ENCODE assay signal across 17 cellular contexts in genomic region chr11:69006816-69007215, GRCh38. TPM values are rescaled to one million over a fixed set of nuclear protein-coding genes. Genes with fewer than 3 reads are reported as not detected.
"Had no signal": no experiment of that assay in that cellular context is flagged by ENCODE, and none has a peak within 500 bp of the region (broad histone marks: within the 10 kb centered on the region; RNA-seq: fewer than 3 reads in every experiment).

No MANE protein-coding gene starts in this region.

- H3K4me3 ChIP-seq: left lung had no signal

- H3K36me3 ChIP-seq: left lung had no signal

- H3K27ac ChIP-seq: left lung had no signal

- H3K9me3 ChIP-seq: left lung had no signal

- H3K4me3 Mint-ChIP-seq: activated T-cell treated with anti-CD3 and anti-CD28 coated beads, Interleukin-2, amount 50 U/mL, for 72 hours; effector memory CD8-positive, alpha-beta T cell; memory B cell had no signal

- H3K27ac Mint-ChIP-seq: activated T-cell treated with anti-CD3 and anti-CD28 coated beads, Interleukin-2, amount 50 U/mL, for 72 hours; effector memory CD8-positive, alpha-beta T cell; memory B cell; nephron progenitor cell had no signal

- H3K36me3 Mint-ChIP-seq: memory B cell had no signal

- DNase-seq: activated CD4-positive, alpha-beta T cell treated with anti-CD3 and anti-CD28 coated beads, Interleukin-2, amount 50 U/mL, for 48 hours; activated CD4-positive, CD25-positive, alpha-beta regulatory T cell treated with anti-CD3 and anti-CD28 coated beads, Interleukin-2, amount 50 U/mL, for 72 hours; activated naive CD4-positive, alpha-beta T cell treated with Interleukin-2 at 50 U/mL for 16 hours; activated T-cell treated with anti-CD3 and anti-CD28 coated beads, Interleukin-2, amount 50 U/mL, for 72 hours; cortex of kidney; effector memory CD8-positive, alpha-beta T cell; erythroblast; nephron progenitor cell; stimulated activated CD4-positive, alpha-beta T cell treated with anti-CD3 and anti-CD28 coated beads, Interleukin-4, amount 100 ng/mL, for 1 hour; stimulated activated CD8-positive, alpha-beta memory T cell treated with anti-CD3 and anti-CD28 coated beads, Interleukin-4, amount 100 ng/mL, for 48 hours; stimulated activated naive CD8-positive, alpha-beta T cell treated with anti-CD3 and anti-CD28 coated beads, Interleukin-15, Interleukin-2, amounts not matched to agents 100 U/mL and 50 U/mL, for 24 hours; T-helper 9 cell had no signal

- H3K9me3 Mint-ChIP-seq: activated T-cell treated with anti-CD3 and anti-CD28 coated beads, Interleukin-2, amount 50 U/mL, for 72 hours; effector memory CD8-positive, alpha-beta T cell; memory B cell; nephron progenitor cell had no signal

- ATAC-seq: activated T-cell treated with anti-CD3 and anti-CD28 coated beads, Interleukin-2, amount 50 U/mL, for 72 hours; effector memory CD8-positive, alpha-beta T cell; left lung; stimulated activated naive CD8-positive, alpha-beta T cell treated with anti-CD3 and anti-CD28 coated beads, Interleukin-15, Interleukin-2, amounts not matched to agents 100 U/mL and 50 U/mL, for 24 hours had no signal

RNA-seq across cellular contexts. Expression of gene MRGPRF, which starts 6.2 kb away (rescaled TPM):
- total RNA-seq: activated T-cell treated with anti-CD3 and anti-CD28 coated beads, Interleukin-2, amount 50 U/mL, for 72 hours had no signal

RNA-seq across cellular contexts. Expression of gene MRGPRD, which starts 26.0 kb away (rescaled TPM):
- total RNA-seq: activated T-cell treated with anti-CD3 and anti-CD28 coated beads, Interleukin-2, amount 50 U/mL, for 72 hours; fibroblast of villous mesenchyme; left lung; osteocyte; SK-MEL-5 had no signal
